In the genomic region with DNA sequence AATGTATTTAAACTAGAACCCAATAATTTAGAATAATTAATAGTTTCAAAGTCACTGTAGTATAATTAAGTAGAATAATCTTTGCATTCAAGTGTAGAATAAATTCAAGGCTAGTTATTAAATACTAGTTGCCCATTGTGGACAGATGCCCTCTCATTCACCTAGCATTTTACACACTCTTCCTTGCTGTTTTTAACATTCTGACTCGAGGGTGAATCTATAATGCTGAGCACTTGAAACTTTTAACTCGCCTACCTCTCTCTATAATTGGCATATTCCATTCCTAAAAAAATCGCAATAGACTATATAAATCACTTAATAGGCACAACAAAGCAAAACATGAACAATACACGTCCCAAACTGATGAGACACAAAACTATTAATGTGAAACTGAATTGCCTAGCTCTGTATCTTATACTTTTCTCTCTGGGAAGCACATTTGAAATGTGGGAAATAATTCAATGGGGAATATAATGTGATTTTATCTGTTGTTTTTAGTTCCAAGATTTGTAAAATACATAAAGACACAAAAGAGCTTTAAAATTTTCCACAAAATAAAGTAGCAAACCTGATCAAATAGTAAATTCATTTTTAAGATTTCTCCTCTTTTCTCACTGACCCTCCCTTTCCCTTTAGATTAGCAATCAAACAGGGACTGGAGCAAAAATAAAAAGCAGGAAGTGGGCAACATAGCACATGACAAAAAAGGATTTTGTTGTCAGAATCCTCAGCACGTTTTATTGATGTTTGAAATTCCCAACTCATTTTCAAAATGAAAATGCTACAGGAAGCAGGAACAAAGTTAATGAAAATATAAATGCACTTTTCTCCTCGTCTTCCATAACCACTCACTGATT, we compare ENCODE assay signal across 7 cellular contexts.
DNase-seq lines count a peak whose midpoint lies in the region; ATAC-seq and TF ChIP-seq lines count a peak whose summit lies in the region.

No MANE protein-coding gene starts in this region.

- ATAC-seq in GM21360 (IDR thresholded peaks at IDR 0.05; ENCODE audit: unreplicated experiment) (peak; percentile 17), gastroesophageal sphincter (no peak), HG02852 (IDR thresholded peaks at IDR 0.05; ENCODE audit: unreplicated experiment) (no peak), HG02970 (IDR thresholded peaks at IDR 0.05; ENCODE audit: low FRiP score, unreplicated experiment) (no peak)

- H3K27me3 ChIP-seq in gastroesophageal sphincter (no peaks in the 10 kb centered on the region), subcutaneous abdominal adipose tissue (ENCODE audit: control insufficient read depth in 5 of 5, insufficient read depth in 4 of 5, low read length in 5 of 5) (no peaks in the 10 kb centered on the region)

- peak overlapping the region; percentile 64 for H3K4me2 ChIP-seq in OCI-LY7 (ENCODE audit: low read length)

- no peaks in the 10 kb centered on the region for H4K20me1 ChIP-seq in OCI-LY7 (ENCODE audit: insufficient read depth, low read length)

- 44 to 48% methylated on average over 5 to 6 of the region's 6 CpGs for WGBS in gastroesophageal sphincter (ENCODE audit: low coverage in 1 of 2), 2 donors

- H3K27ac ChIP-seq in OCI-LY7 (ENCODE audit: low read depth, low read length, poor library complexity, severe bottlenecking) (no peak overlapping the region), gastroesophageal sphincter (no peak overlapping the region), subcutaneous abdominal adipose tissue (ENCODE audit: low read depth, low read length) (no peak overlapping the region)

- DNase-seq in OCI-LY7 (ENCODE audit: low spot score) (no peak), NCI-H1436 (lab: John Stamatoyannopoulos, UW) (no peak)

- H3K36me3 ChIP-seq in OCI-LY7 (ENCODE audit: insufficient read depth, low read length) = no peaks in the 10 kb centered on the region
- no peaks in the 10 kb centered on the region for H3K36me3 ChIP-seq in gastroesophageal sphincter
- no peaks in the 10 kb centered on the region for H3K36me3 ChIP-seq in subcutaneous abdominal adipose tissue (ENCODE audit: control insufficient read depth in 5 of 5, insufficient read depth in 5 of 5, low read length in 5 of 5)

- peak overlapping the region; percentile 23 for H3K4me3 ChIP-seq in OCI-LY7 (ENCODE audit: low read depth, low read length, poor library complexity, severe bottlenecking)
- H3K4me3 ChIP-seq in gastroesophageal sphincter = peak overlapping the region; percentile 24 to 32
- H3K4me3 ChIP-seq in subcutaneous abdominal adipose tissue (ENCODE audit: low read depth in 1 of 5, low read length in 5 of 5) = peak overlapping the region; percentile 13 to 67 (median 59)

- peak overlapping the region; percentile 98 for H2AFZ ChIP-seq in OCI-LY7 (ENCODE audit: low read length)

- H3K79me2 ChIP-seq in OCI-LY7 (ENCODE audit: insufficient read depth, low read depth, low read length) = no peaks in the 10 kb centered on the region

- H3K4me1 ChIP-seq in OCI-LY7 (ENCODE audit: insufficient read depth, low read length, poor library complexity, severe bottlenecking) (peaks cover 12% of the 10 kb centered on the region), gastroesophageal sphincter (no peaks in the 10 kb centered on the region), subcutaneous abdominal adipose tissue (ENCODE audit: control insufficient read depth in 5 of 5, insufficient read depth in 5 of 5, low read length in 5 of 5) (peaks cover 0 to 10% (median 4%) of the 10 kb centered on the region in 5 donors)

- TF ChIP-seq EP300 in gastroesophageal sphincter (IDR thresholded peaks at IDR 0.05) = no peak

- H3K9me3 ChIP-seq in OCI-LY7 (ENCODE audit: low read length) (no peaks in the 10 kb centered on the region), gastroesophageal sphincter (no peaks in the 10 kb centered on the region), subcutaneous abdominal adipose tissue (ENCODE audit: control insufficient read depth in 5 of 5, low read length in 5 of 5) (no peaks in the 10 kb centered on the region)

- TF ChIP-seq CTCF in OCI-LY7 (conservative IDR thresholded peaks at IDR 0.05; ENCODE audit: low read length) = no peak
- TF ChIP-seq CTCF in gastroesophageal sphincter (IDR thresholded peaks at IDR 0.05) = no peak

- CTCF ChIA-PET in OCI-LY7 (lab: Charles Lee; ENCODE audit: unreplicated experiment) = no interaction called here

- POLR2A ChIA-PET in OCI-LY7 (lab: Charles Lee) = no interaction called here

- no TSS peak for BruUV-seq in OCI-LY7 (replicated peaks; lab: Mats Ljungman, UMichigan)

- intact Hi-C loops in OCI-LY7 (cut with micrococcal nuclease; ENCODE audit: unreplicated experiment) = no loop called here

- H3K9ac ChIP-seq in subcutaneous abdominal adipose tissue (ENCODE audit: low read length in 5 of 5) = peak overlapping the region in 4 of 5 donors; percentile 10 to 66 (median 47)

- no peak for TF ChIP-seq POLR2A in gastroesophageal sphincter (IDR thresholded peaks at IDR 0.05)

- H3K9me2 ChIP-seq in OCI-LY7 (ENCODE audit: insufficient read depth, low read length) = no peaks in the 10 kb centered on the region
